ENCODE assay signal across 14 cellular contexts in genomic region chr4:168769416-168769815, GRCh38.
DNase-seq lines count a peak whose midpoint lies in the region; ATAC-seq and TF ChIP-seq lines count a peak whose summit lies in the region.
"Had no signal": no experiment of that assay in that cellular context is flagged by ENCODE, and none has a peak within 500 bp of the region (broad histone marks: within the 10 kb centered on the region; RNA-seq: fewer than 3 reads in every experiment).

No MANE protein-coding gene starts in this region.

- CTCF ChIA-PET in MCF 10A (lab: Yijun Ruan, JAX), result no interaction called here

- WGBS in transverse colon (ENCODE audit: low coverage in 1 of 2), 2 donors, result 67 to 70% methylated on average over 4 of the region's 4 CpGs

- no peak for TF ChIP-seq POLR2A in breast epithelium (IDR thresholded peaks at IDR 0.05)
- no peak for TF ChIP-seq POLR2A in transverse colon (IDR thresholded peaks at IDR 0.05)

- peaks cover 49% of the 10 kb centered on the region for H3K4me1 Mint-ChIP-seq in MCF 10A (ENCODE audit: insufficient read depth, unreplicated experiment)
- no peaks in the 10 kb centered on the region for H3K4me1 Mint-ChIP-seq in stimulated activated naive B cell treated with anti-CD40 and anti-IgM and Interleukin-4, amounts not matched to agents 10 μg/mL and 1 μg/mL and 100 μg/mL, for 72 hours
- H3K4me1 Mint-ChIP-seq: activated naive CD4-positive, alpha-beta T cell treated with anti-CD3 and anti-CD28 coated beads, Interleukin-2, amount 50 U/mL, for 24 hours had no signal

- H3K36me3 Mint-ChIP-seq in MCF 10A (ENCODE audit: insufficient read depth, unreplicated experiment), result no peaks in the 10 kb centered on the region
- no peaks in the 10 kb centered on the region for H3K36me3 Mint-ChIP-seq in stimulated activated naive B cell treated with anti-CD40 and anti-IgM and Interleukin-4, amounts not matched to agents 10 μg/mL and 1 μg/mL and 100 μg/mL, for 72 hours
- H3K36me3 Mint-ChIP-seq: activated naive CD4-positive, alpha-beta T cell treated with anti-CD3 and anti-CD28 coated beads, Interleukin-2, amount 50 U/mL, for 24 hours had no signal

- no peak overlapping the region for H3K27ac Mint-ChIP-seq in MCF 10A (ENCODE audit: low read depth, unreplicated experiment)
- H3K27ac Mint-ChIP-seq in stimulated activated naive B cell treated with anti-CD40 and anti-IgM and Interleukin-4, amounts not matched to agents 10 μg/mL and 1 μg/mL and 100 μg/mL, for 72 hours, result no peak overlapping the region
- H3K27ac Mint-ChIP-seq: activated naive CD4-positive, alpha-beta T cell treated with anti-CD3 and anti-CD28 coated beads, Interleukin-2, amount 50 U/mL, for 24 hours had no signal

- DNase-seq in MCF 10A (ENCODE audit: unreplicated experiment) (peak; percentile 49), breast epithelium (ENCODE audit: low spot score in 2 of 2) (no peak), epithelial cell of esophagus (ENCODE audit: low read depth) (peak; percentile 69), left lung (no peak), transverse colon (no peak), T1000 (lab: John Stamatoyannopoulos, UW) (no peak)
- no peak for DNase-seq in stimulated activated naive B cell treated with anti-CD40 and anti-IgM and Interleukin-4, amounts not matched to agents 10 μg/mL and 1 μg/mL and 100 μg/mL, for 72 hours
- DNase-seq: activated CD4-positive, alpha-beta T cell treated with anti-CD3 and anti-CD28 coated beads, Interleukin-2, amount 50 U/mL, for 48 hours; NCI-H187 treated with DMSO at 0.1 percent for 48 hours; substantia nigra had no signal

- H3K27ac ChIP-seq in breast epithelium (peak overlapping the region in 1 of 2 donors; percentile 63), left lung (peak overlapping the region in 1 of 2 donors; percentile 53), transverse colon (peak overlapping the region in 3 of 4 donors; percentile 0 to 48 (median 47))
- H3K27ac ChIP-seq: 22Rv1 had no signal

- no peaks in the 10 kb centered on the region for H3K36me3 ChIP-seq in breast epithelium
- H3K36me3 ChIP-seq in left lung, result no peaks in the 10 kb centered on the region
- H3K36me3 ChIP-seq in transverse colon, result no peaks in the 10 kb centered on the region

- H3K27me3 Mint-ChIP-seq in MCF 10A (ENCODE audit: insufficient read depth, unreplicated experiment), result no peaks in the 10 kb centered on the region
- peaks cover 6 to 14% of the 10 kb centered on the region in 2 donors for H3K27me3 Mint-ChIP-seq in stimulated activated naive B cell treated with anti-CD40 and anti-IgM and Interleukin-4, amounts not matched to agents 10 μg/mL and 1 μg/mL and 100 μg/mL, for 72 hours

- H3K27me3 ChIP-seq in breast epithelium (no peaks in the 10 kb centered on the region), left lung (no peaks in the 10 kb centered on the region), transverse colon (no peaks in the 10 kb centered on the region)

- BruUV-seq in MCF 10A (replicated peaks; lab: Mats Ljungman, UMichigan), result no TSS peak

- ATAC-seq in left lung, result peak; percentile 50
- ATAC-seq in HG03439 (IDR thresholded peaks at IDR 0.05; ENCODE audit: unreplicated experiment), result no peak
- ATAC-seq in stimulated activated naive B cell treated with anti-CD40 and anti-IgM and Interleukin-4, amounts not matched to agents 10 μg/mL and 1 μg/mL and 100 μg/mL, for 72 hours (replicated peaks), result no peak
- ATAC-seq: GM12878 had no signal

- in situ Hi-C loops in transverse colon (cut with MboI; ENCODE audit: low pct_ligation_motif_present in 1 of 4, low pct_unique_long_range_greater_than_20kb in 1 of 4, low sequenced_read_pairs in 3 of 4), result no loop called here

- no peak for TF ChIP-seq CTCF in MCF 10A (IDR thresholded peaks at IDR 0.05; ENCODE audit: unreplicated experiment)
- TF ChIP-seq CTCF in breast epithelium (IDR thresholded peaks at IDR 0.05), result no peak
- no peak for TF ChIP-seq CTCF in epithelial cell of esophagus (IDR thresholded peaks at IDR 0.05; ENCODE audit: insufficient read depth, low read depth, low read length, missing control alignments)
- no peak for TF ChIP-seq CTCF in left lung (IDR thresholded peaks at IDR 0.05)
- no peak for TF ChIP-seq CTCF in transverse colon (IDR thresholded peaks at IDR 0.05)

- H3K9me3 ChIP-seq in breast epithelium (no peaks in the 10 kb centered on the region), left lung (no peaks in the 10 kb centered on the region), transverse colon (no peaks in the 10 kb centered on the region)

- H3K4me1 ChIP-seq in breast epithelium (no peaks in the 10 kb centered on the region), left lung (no peaks in the 10 kb centered on the region), transverse colon (peaks cover 0 to 73% (median 21%) of the 10 kb centered on the region in 4 donors)

- no peak overlapping the region for H3K4me3 ChIP-seq in breast epithelium
- H3K4me3 ChIP-seq in epithelial cell of esophagus (ENCODE audit: low read length), result no peak overlapping the region
- no peak overlapping the region for H3K4me3 ChIP-seq in left lung
- no peak overlapping the region for H3K4me3 ChIP-seq in transverse colon
- H3K4me3 ChIP-seq: GM12878 had no signal

- no peak overlapping the region for H3K4me3 Mint-ChIP-seq in MCF 10A (ENCODE audit: unreplicated experiment)
- H3K4me3 Mint-ChIP-seq in stimulated activated naive B cell treated with anti-CD40 and anti-IgM and Interleukin-4, amounts not matched to agents 10 μg/mL and 1 μg/mL and 100 μg/mL, for 72 hours, result no peak overlapping the region
- H3K4me3 Mint-ChIP-seq: activated naive CD4-positive, alpha-beta T cell treated with anti-CD3 and anti-CD28 coated beads, Interleukin-2, amount 50 U/mL, for 24 hours had no signal

- no peak for TF ChIP-seq EP300 in transverse colon (IDR thresholded peaks at IDR 0.05; ENCODE audit: low read depth)

- H3K9me3 Mint-ChIP-seq in MCF 10A (ENCODE audit: unreplicated experiment), result peaks cover under 1% of the 10 kb centered on the region
- peaks cover 0 to 5% of the 10 kb centered on the region in 2 donors for H3K9me3 Mint-ChIP-seq in stimulated activated naive B cell treated with anti-CD40 and anti-IgM and Interleukin-4, amounts not matched to agents 10 μg/mL and 1 μg/mL and 100 μg/mL, for 72 hours
- H3K9me3 Mint-ChIP-seq: activated naive CD4-positive, alpha-beta T cell treated with anti-CD3 and anti-CD28 coated beads, Interleukin-2, amount 50 U/mL, for 24 hours had no signal

- intact Hi-C loops in MCF 10A (cut with micrococcal nuclease), result no loop called here
- intact Hi-C loops in breast epithelium (cut with DNase I; ENCODE audit: low total_unique reads), result no loop called here
- intact Hi-C loops in left lung (cut with DNase I), result no loop called here
- intact Hi-C loops in transverse colon (cut with DNase I; ENCODE audit: low total_unique reads), result no loop called here

- POLR2A ChIA-PET in MCF 10A (lab: Yijun Ruan, JAX), result interaction anchor here (1.2 kb wide), 2 partner anchors 29 to 72 kb away, joined by 3 to 5 read pairs; no protein-coding TSS in a partner anchor

Comparison
In these comparisons a context has a peak if more than half of its experiments do, and no peak if none do; other contexts are left out.
1. DNase-seq: peak in MCF 10A (single experiment) and epithelial cell of esophagus (single experiment); none in breast epithelium (0 of 2), left lung (0 of 2), transverse colon (single experiment), stimulated activated naive B cell treated with anti-CD40 and anti-IgM and Interleukin-4, amounts not matched to agents 10 μg/mL and 1 μg/mL and 100 μg/mL, for 72 hours (single experiment) and T1000 (single experiment).